Comparison of ENCODE assay signal across 9 cellular contexts in the genomic region with DNA sequence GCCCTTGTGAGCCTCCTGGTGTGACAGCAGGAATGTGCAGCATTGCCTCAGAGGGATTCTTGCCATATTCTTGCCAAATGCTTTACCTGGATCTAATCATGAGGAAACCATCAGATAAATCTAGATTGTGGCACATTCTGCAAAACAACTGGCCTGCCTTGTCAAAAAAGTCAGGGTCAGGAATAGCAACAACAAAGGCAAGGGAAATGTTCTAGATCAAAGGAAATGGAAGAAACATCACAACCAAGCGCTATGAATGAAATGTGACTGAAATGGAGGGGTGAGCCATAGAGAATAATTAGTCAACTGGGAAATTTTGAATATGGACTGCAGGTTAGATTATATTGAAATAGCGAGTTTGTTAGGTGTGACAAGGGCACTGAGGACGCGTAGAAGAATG.
"Had no signal": no experiment of that assay in that cellular context is flagged by ENCODE, and none has a peak within 500 bp of the region (broad histone marks: within the 10 kb centered on the region; RNA-seq: fewer than 3 reads in every experiment).

No MANE protein-coding gene starts in this region.

- H3K4me1 ChIP-seq: HAP-1 had no signal

- DNase-seq: GM23248, GOT3, H7, H9, HCEC 1CT, HFFc6 had no signal

- H3K4me2 ChIP-seq: GM23338 had no signal

- H3K27ac ChIP-seq: GM23248 had no signal

- H3K9me3 Mint-ChIP-seq: GM23338, H9, HFFc6 had no signal

- H3K36me3 ChIP-seq: HAP-1 had no signal

- H3K4me3 ChIP-seq: GM23248, GM23338, HAP-1 had no signal

- H3K4me3 Mint-ChIP-seq: GM23338, H9, HFFc6 had no signal

- ATAC-seq: GM23338, HCT116 had no signal

- H3K9me3 ChIP-seq: HAP-1 had no signal

- H3K27ac Mint-ChIP-seq: GM23338, H9, HFFc6 had no signal

- H2AFZ ChIP-seq: GM23248, GM23338 had no signal

- H3K9ac ChIP-seq: GM23248 had no signal
